1 cellular context compared by ENCODE assay signal in genomic region chr4:6909113-6909969, GRCh38.
TF ChIP-seq lines count a peak whose summit lies in the region.

TBC1D14 (plus strand) TSS chr4:6909826; CDS start chr4:6923390, 13,564 bp downstream.

TF ChIP-seq in HepG2, 621 proteins besides CTCF, POLR2A, EP300 and RAD21 (continued from another document and continues in another):
- TF ChIP-seq KLF12 (CRISPR knock-in tag; IDR thresholded peaks at IDR 0.05; ENCODE audit: borderline replicate concordance) (peak; percentile 75), GATAD1 (CRISPR knock-in tag; IDR thresholded peaks at IDR 0.05) (peak; percentile 82), AHR (CRISPR knock-in tag; IDR thresholded peaks at IDR 0.05) (peak; percentile 79; the same call in 1 of the 2 replicates), BRF2 (CRISPR knock-in tag; IDR thresholded peaks at IDR 0.05) (peak; percentile 71; the same call in 1 of the 2 replicates), ZNF639 (CRISPR knock-in tag; conservative IDR thresholded peaks at IDR 0.05) (peak; percentile 55; the same call in 1 of the 2 replicates), ZBTB39 (CRISPR knock-in tag; IDR thresholded peaks at IDR 0.05) (peak; percentile 68; the same call in 1 of the 2 replicates), MAX (IDR thresholded peaks at IDR 0.05) (peak; percentile 71), ZNF468 (CRISPR knock-in tag; IDR thresholded peaks at IDR 0.05) (no peak), MZF1 (CRISPR knock-in tag; IDR thresholded peaks at IDR 0.05; ENCODE audit: borderline replicate concordance) (no peak), RARA (CRISPR knock-in tag; IDR thresholded peaks at IDR 0.05) (peak; percentile 30; the same call in 1 of the 2 replicates), SAP130 (CRISPR knock-in tag; IDR thresholded peaks at IDR 0.05; ENCODE audit: low read depth) (peak; percentile 74), GFI1 (CRISPR knock-in tag; IDR thresholded peaks at IDR 0.05; ENCODE audit: borderline replicate concordance) (peak; percentile 69; the same call in 1 of the 2 replicates), ARID5B (CRISPR knock-in tag; IDR thresholded peaks at IDR 0.05) (peak; percentile 42; the same call in 1 of the 2 replicates), ZNF484 (CRISPR knock-in tag; IDR thresholded peaks at IDR 0.05; ENCODE audit: borderline replicate concordance, low read depth) (no peak), ZNF747 (CRISPR knock-in tag; IDR thresholded peaks at IDR 0.05; ENCODE audit: borderline replicate concordance) (peak; percentile 38; the same call in 1 of the 2 replicates), ZFAT (CRISPR knock-in tag; conservative IDR thresholded peaks at IDR 0.05) (no peak), POLR2AphosphoS5 (IDR thresholded peaks at IDR 0.05; ENCODE audit: low read depth, low read length) (peak; percentile 58), SKI (IDR thresholded peaks at IDR 0.05; ENCODE audit: partially characterized antibody) (peak; percentile 77), POLR2G (IDR thresholded peaks at IDR 0.05; ENCODE audit: low read depth, low read length) (peak; percentile 68), SMAD1 (CRISPR knock-in tag; IDR thresholded peaks at IDR 0.05; ENCODE audit: borderline replicate concordance, low read depth) (0 out of 2 replicates have a peak, but pooled peaks have one; percentile 32), SMARCE1 (IDR thresholded peaks at IDR 0.05; ENCODE audit: borderline replicate concordance) (no peak), SETDB1 (CRISPR knock-in tag; IDR thresholded peaks at IDR 0.05; ENCODE audit: borderline replicate concordance) (no peak), DRAP1 (CRISPR knock-in tag; IDR thresholded peaks at IDR 0.05) (0 out of 2 replicates have a peak, but pooled peaks have one; percentile 21), KMT2B (CRISPR knock-in tag; IDR thresholded peaks at IDR 0.05) (peak; percentile 73), SALL1 (CRISPR knock-in tag; IDR thresholded peaks at IDR 0.05) (peak; percentile 11; the same call in 1 of the 2 replicates), RFX3 (CRISPR knock-in tag; IDR thresholded peaks at IDR 0.05) (no peak), TAF1 (CRISPR knock-in tag; IDR thresholded peaks at IDR 0.05) (peak; percentile 86), YEATS4 (CRISPR knock-in tag; IDR thresholded peaks at IDR 0.05; ENCODE audit: borderline replicate concordance) (peak; percentile 86), ZNF574 (CRISPR knock-in tag; IDR thresholded peaks at IDR 0.05) (peak; percentile 67), RBM22 (optimal IDR thresholded peaks at IDR 0.05; ENCODE audit: low read length) (no peak), MYNN (CRISPR knock-in tag; IDR thresholded peaks at IDR 0.05; ENCODE audit: low read depth) (no peak), TBX2 (CRISPR knock-in tag; IDR thresholded peaks at IDR 0.05; ENCODE audit: borderline replicate concordance) (peak; percentile 74), ZBTB42 (CRISPR knock-in tag; IDR thresholded peaks at IDR 0.05) (peak; percentile 75), ZNF232 (CRISPR knock-in tag; IDR thresholded peaks at IDR 0.05; ENCODE audit: borderline replicate concordance) (0 out of 2 replicates have a peak, but pooled peaks have one; percentile 17), ZGPAT (CRISPR knock-in tag; IDR thresholded peaks at IDR 0.05) (peak; percentile 77), MEIS2 (CRISPR knock-in tag; IDR thresholded peaks at IDR 0.05) (peak; percentile 15; the same call in 1 of the 2 replicates), FOXO1 (CRISPR knock-in tag; IDR thresholded peaks at IDR 0.05) (no peak), ZNF362 (CRISPR knock-in tag; IDR thresholded peaks at IDR 0.05; ENCODE audit: borderline replicate concordance) (peak; percentile 71; the same call in 1 of the 2 replicates), IKZF5 (CRISPR knock-in tag; IDR thresholded peaks at IDR 0.05) (no peak; the same call in 1 of the 2 replicates), IRX3 (CRISPR knock-in tag; IDR thresholded peaks at IDR 0.05; ENCODE audit: borderline replicate concordance, low read depth) (no peak), ATM (IDR thresholded peaks at IDR 0.05; ENCODE audit: borderline replicate concordance) (no peak), THAP11 (CRISPR knock-in tag; IDR thresholded peaks at IDR 0.05) (peak; percentile 76), GZF1 (CRISPR knock-in tag; IDR thresholded peaks at IDR 0.05) (0 out of 2 replicates have a peak, but pooled peaks have one; percentile 38), ETV6 (CRISPR knock-in tag; conservative IDR thresholded peaks at IDR 0.05) (peak; percentile 27; the same call in 1 of the 2 replicates), ZNF431 (CRISPR knock-in tag; IDR thresholded peaks at IDR 0.05; ENCODE audit: borderline replicate concordance, low read depth) (peak; percentile 11; the same call in 1 of the 2 replicates), THRA (CRISPR knock-in tag; IDR thresholded peaks at IDR 0.05; ENCODE audit: borderline replicate concordance) (no peak), PHF8 (CRISPR knock-in tag; IDR thresholded peaks at IDR 0.05) (peak; percentile 76), FOXC1 (CRISPR knock-in tag; IDR thresholded peaks at IDR 0.05; ENCODE audit: borderline replicate concordance) (peak; percentile 40; the same call in 1 of the 2 replicates)
